Comparison of ENCODE assay signal across 1 cellular context in the genomic region with DNA sequence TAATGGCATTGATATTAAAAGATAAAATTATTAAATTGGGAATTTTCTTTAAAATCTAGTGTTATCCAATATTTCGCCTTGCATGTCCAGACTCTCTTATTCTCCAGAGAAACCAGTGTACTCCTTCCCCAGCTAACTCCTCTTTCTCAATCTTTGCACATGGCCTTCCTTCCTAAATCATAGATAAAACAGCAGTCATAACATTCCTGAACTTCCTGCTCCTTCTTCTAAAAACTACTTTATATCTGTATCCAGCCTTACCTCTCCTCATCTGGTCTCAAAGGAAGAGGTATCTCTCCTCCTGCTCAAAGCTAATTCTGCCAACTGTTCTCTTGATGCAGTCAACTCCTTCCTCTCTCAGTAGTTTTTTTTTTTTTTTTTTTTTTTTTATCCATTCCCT.
TF ChIP-seq lines count a peak whose summit lies in the region.

No MANE protein-coding gene starts in this region.

TF ChIP-seq in IMR-90, 13 proteins besides CTCF, POLR2A, EP300 and RAD21:
- no peak for TF ChIP-seq RFX5 (IDR thresholded peaks at IDR 0.05; ENCODE audit: low read depth, low read length)
- TF ChIP-seq MAZ (IDR thresholded peaks at IDR 0.05; ENCODE audit: borderline replicate concordance, low read depth, low read length): no peak
- TF ChIP-seq, protein P1, sequence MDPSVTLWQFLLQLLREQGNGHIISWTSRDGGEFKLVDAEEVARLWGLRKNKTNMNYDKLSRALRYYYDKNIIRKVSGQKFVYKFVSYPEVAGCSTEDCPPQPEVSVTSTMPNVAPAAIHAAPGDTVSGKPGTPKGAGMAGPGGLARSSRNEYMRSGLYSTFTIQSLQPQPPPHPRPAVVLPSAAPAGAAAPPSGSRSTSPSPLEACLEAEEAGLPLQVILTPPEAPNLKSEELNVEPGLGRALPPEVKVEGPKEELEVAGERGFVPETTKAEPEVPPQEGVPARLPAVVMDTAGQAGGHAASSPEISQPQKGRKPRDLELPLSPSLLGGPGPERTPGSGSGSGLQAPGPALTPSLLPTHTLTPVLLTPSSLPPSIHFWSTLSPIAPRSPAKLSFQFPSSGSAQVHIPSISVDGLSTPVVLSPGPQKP (IDR thresholded peaks at IDR 0.05; ENCODE audit: borderline replicate concordance, low read depth, low read length): no peak
- no peak for TF ChIP-seq MAFK (IDR thresholded peaks at IDR 0.05; ENCODE audit: low read depth, low read length)
- TF ChIP-seq RCOR1 (IDR thresholded peaks at IDR 0.05; ENCODE audit: insufficient replicate concordance, low read length): no peak
- TF ChIP-seq CEBPB (IDR thresholded peaks at IDR 0.05; ENCODE audit: low read depth, low read length): peak; percentile 24; the same call in 1 of the 2 replicates
- TF ChIP-seq FOS (IDR thresholded peaks at IDR 0.05; ENCODE audit: low read depth, low read length): no peak
- no peak for TF ChIP-seq BHLHE40 (IDR thresholded peaks at IDR 0.05; ENCODE audit: low read depth, low read length)
TF ChIP-seq in IMR-90: peak in this region for 1.
